In genomic region chr7:29873644-29874294, GRCh38 we compare ENCODE assay signal across 20 cellular contexts.
"Had no signal": no experiment of that assay in that cellular context is flagged by ENCODE, and none has a peak within 500 bp of the region (broad histone marks: within the 10 kb centered on the region; RNA-seq: fewer than 3 reads in every experiment).

No MANE protein-coding gene starts in this region.

- H3K4me1 ChIP-seq: SJSA1 had no signal

- DNase-seq: Karpas-422, KBM-7, MV-4-11, NCI-H1048, NCI-H1105, NCI-H1417, NCI-H1436 treated with DMSO at 0.1 percent for 48 hours, NCI-H1694, NCI-H187 treated with DMSO at 0.1 percent for 48 hours, NCI-H2029 treated with DMSO at 0.1 percent for 48 hours, NCI-H2171 treated with DMSO at 0.1 percent for 48 hours, NCI-H2227 treated with DMSO at 0.1 percent for 48 hours, NCI-H524, NCI-H526 treated with DMSO at 0.1 percent for 48 hours, NCI-H748 treated with DMSO at 0.1 percent for 48 hours, PC-3, Right ventricle myocardium superior, SIG-M5 had no signal

- H3K4me3 ChIP-seq: SJSA1, SK-N-MC had no signal

- H3K27ac ChIP-seq: SJSA1, SK-N-MC had no signal

- ATAC-seq: PC-3 had no signal

- H3K36me3 ChIP-seq: SJSA1 had no signal

- H3K9me3 ChIP-seq: SJSA1 had no signal
